In the genomic region with DNA sequence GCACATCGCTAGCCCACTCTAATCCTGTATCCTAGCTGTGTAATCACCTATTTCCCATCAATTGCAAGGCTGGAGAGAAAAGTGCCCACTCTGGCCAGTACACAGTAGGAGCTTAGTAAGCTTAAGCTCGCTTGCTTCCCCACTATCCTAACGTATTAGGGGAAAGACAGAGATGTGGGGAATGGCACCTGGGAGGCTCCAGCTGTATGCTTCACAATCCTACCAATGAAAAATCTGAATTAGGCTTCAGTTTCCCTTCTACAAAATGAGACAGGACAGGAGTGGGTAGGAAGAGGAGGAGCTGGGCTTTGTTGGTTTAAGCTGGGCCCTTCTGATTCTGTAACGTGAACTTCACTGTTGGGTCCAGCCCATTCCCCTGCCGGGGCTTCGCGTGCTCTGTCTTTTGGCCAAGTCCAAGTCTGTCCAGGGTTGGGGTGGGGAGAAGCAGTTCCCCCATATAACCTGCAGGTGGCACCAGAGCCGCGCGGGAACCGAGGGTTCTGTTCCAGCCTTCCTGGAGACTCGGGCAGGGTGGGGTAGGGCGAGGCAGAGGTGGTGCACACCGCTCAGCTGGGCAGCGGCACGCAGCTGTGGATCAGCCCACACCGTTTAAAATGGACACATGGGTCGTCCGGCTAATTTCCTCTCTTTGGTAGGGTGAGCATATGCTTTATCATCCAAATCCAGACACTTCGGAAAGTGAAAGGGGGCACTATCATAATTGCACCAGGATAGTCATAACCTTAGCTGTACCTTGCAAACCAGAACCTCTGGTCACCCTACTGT, we compare ENCODE assay signal across 8 cellular contexts.
DNase-seq lines count a peak whose midpoint lies in the region; ATAC-seq and TF ChIP-seq lines count a peak whose summit lies in the region.

No MANE protein-coding gene starts in this region.

- no peak overlapping the region for H3K23ac ChIP-seq in neuronal stem cell (ENCODE audit: low read depth, low read length, poor library complexity)

- H4K8ac ChIP-seq in neuronal stem cell (ENCODE audit: low read depth, low read length), result no peak overlapping the region

- ATAC-seq in GM18868 (IDR thresholded peaks at IDR 0.05; ENCODE audit: unreplicated experiment), result peak; percentile 77
- peak; percentile 97 for ATAC-seq in stimulated activated naive CD8-positive, alpha-beta T cell treated with anti-CD3 and anti-CD28 coated beads, Interleukin-15, amount 100 ng/mL, for 72 hours

- peaks cover 26% of the 10 kb centered on the region for H3K27me3 Mint-ChIP-seq in stimulated activated naive CD8-positive, alpha-beta T cell treated with anti-CD3 and anti-CD28 coated beads, Interleukin-15, amount 100 ng/mL, for 72 hours

- H3K9ac ChIP-seq in neuronal stem cell (ENCODE audit: low read depth, low read length, poor library complexity), result no peak overlapping the region

- H3K4me1 ChIP-seq in neuronal stem cell (ENCODE audit: control insufficient read depth in 2 of 2, insufficient read depth in 1 of 2, low read depth in 1 of 2, low read length in 2 of 2), result no peaks in the 10 kb centered on the region

- H3K79me1 ChIP-seq in neuronal stem cell (ENCODE audit: low read depth, low read length), result no peaks in the 10 kb centered on the region

- peak overlapping the region; percentile 52 to 68 for H3K4me3 Mint-ChIP-seq in stimulated activated naive CD8-positive, alpha-beta T cell treated with anti-CD3 and anti-CD28 coated beads, Interleukin-15, amount 100 ng/mL, for 72 hours

- no peak overlapping the region for H2AK5ac ChIP-seq in neuronal stem cell (ENCODE audit: low read depth, low read length)

- no peaks in the 10 kb centered on the region for H3K9me3 ChIP-seq in neuronal stem cell (replicated peaks in 1 of 2; ENCODE audit: control insufficient read depth in 2 of 2, insufficient read depth in 1 of 2, low read depth in 1 of 2, low read length in 2 of 2)

- no peaks in the 10 kb centered on the region for H3K36me3 ChIP-seq in neuronal stem cell (replicated peaks in 1 of 2; ENCODE audit: control insufficient read depth in 2 of 2, insufficient read depth in 2 of 2, low read length in 2 of 2)

- H2BK15ac ChIP-seq in neuronal stem cell (ENCODE audit: low read length), result no peak overlapping the region

- no peak overlapping the region for H2BK5ac ChIP-seq in neuronal stem cell (ENCODE audit: low read length)

- no peaks in the 10 kb centered on the region for H3K9me3 Mint-ChIP-seq in stimulated activated naive CD8-positive, alpha-beta T cell treated with anti-CD3 and anti-CD28 coated beads, Interleukin-15, amount 100 ng/mL, for 72 hours

- peak overlapping the region; percentile 26 for H3K4me3 ChIP-seq in fibroblast of pulmonary artery (replicated peaks; ENCODE audit: low read depth, low read length)
- H3K4me3 ChIP-seq in neuronal stem cell (ENCODE audit: low read length in 2 of 2), result no peak overlapping the region

- H3K18ac ChIP-seq in neuronal stem cell (ENCODE audit: low read length), result no peak overlapping the region

- peak; percentile 87 for TF ChIP-seq CTCF in fibroblast of pulmonary artery (IDR thresholded peaks at IDR 0.05; ENCODE audit: low read length, missing control alignments)

- no peak overlapping the region for H3K27ac Mint-ChIP-seq in stimulated activated naive CD8-positive, alpha-beta T cell treated with anti-CD3 and anti-CD28 coated beads, Interleukin-15, amount 100 ng/mL, for 72 hours

- H2BK120ac ChIP-seq in neuronal stem cell (ENCODE audit: low read depth, low read length), result no peak overlapping the region

- H2BK12ac ChIP-seq in neuronal stem cell (ENCODE audit: low read length), result no peak overlapping the region

- H4K91ac ChIP-seq in neuronal stem cell (ENCODE audit: low read depth, low read length, poor library complexity), result no peak overlapping the region

- H3K4ac ChIP-seq in neuronal stem cell (ENCODE audit: low read length), result no peak overlapping the region

- no peak overlapping the region for H2AFZ ChIP-seq in neuronal stem cell (ENCODE audit: low read length)

- H3K4me2 ChIP-seq in neuronal stem cell (ENCODE audit: insufficient read depth, low read length, poor library complexity, severe bottlenecking), result no peak overlapping the region

- peak; percentile 81 for DNase-seq in AG08396 (ENCODE audit: low spot score)
- DNase-seq in HT-29 (ENCODE audit: low spot score), result peak; percentile 94
- DNase-seq in activated T-helper 1 cell treated with Interleukin-2 at 50 U/mL for 16 hours (ENCODE audit: low read depth), result peak; percentile 55
- DNase-seq in fibroblast of pulmonary artery (ENCODE audit: low read depth), result peak; percentile 64
- DNase-seq in neuronal stem cell (ENCODE audit: low spot score), result peak; percentile 58
- peak; percentile 77 to 78 for DNase-seq in stimulated activated naive CD8-positive, alpha-beta T cell treated with anti-CD3 and anti-CD28 coated beads, Interleukin-15, amount 100 ng/mL, for 72 hours

- peaks cover 0 to 12% (median 0%) of the 10 kb centered on the region in 3 experiments for H3K27me3 ChIP-seq in neuronal stem cell (ENCODE audit: control insufficient read depth in 3 of 3, insufficient read depth in 3 of 3, low read depth in 1 of 3, low read length in 3 of 3)

- H3K14ac ChIP-seq in neuronal stem cell (ENCODE audit: low read length), result no peak overlapping the region

- no CpG with 5 or more reads among the region's 20 CpGs for WGBS in neuronal stem cell (ENCODE audit: extremely low coverage in 2 of 2, insufficient read length in 2 of 2, insufficient replicate concordance in 1 of 2), 2 donors

- peaks cover 15% of the 10 kb centered on the region for H3K4me1 Mint-ChIP-seq in stimulated activated naive CD8-positive, alpha-beta T cell treated with anti-CD3 and anti-CD28 coated beads, Interleukin-15, amount 100 ng/mL, for 72 hours

- H3K27ac ChIP-seq in neuronal stem cell (replicated peaks; ENCODE audit: low read length), result no peak overlapping the region

TF ChIP-seq in PFSK-1, 5 proteins besides CTCF, POLR2A, EP300 and RAD21:
- TF ChIP-seq FOXP2 (optimal IDR thresholded peaks at IDR 0.05; ENCODE audit: borderline replicate concordance, extremely low read depth, extremely low read length, insufficient read depth), result peak; percentile 22
- TF ChIP-seq, protein P1, sequence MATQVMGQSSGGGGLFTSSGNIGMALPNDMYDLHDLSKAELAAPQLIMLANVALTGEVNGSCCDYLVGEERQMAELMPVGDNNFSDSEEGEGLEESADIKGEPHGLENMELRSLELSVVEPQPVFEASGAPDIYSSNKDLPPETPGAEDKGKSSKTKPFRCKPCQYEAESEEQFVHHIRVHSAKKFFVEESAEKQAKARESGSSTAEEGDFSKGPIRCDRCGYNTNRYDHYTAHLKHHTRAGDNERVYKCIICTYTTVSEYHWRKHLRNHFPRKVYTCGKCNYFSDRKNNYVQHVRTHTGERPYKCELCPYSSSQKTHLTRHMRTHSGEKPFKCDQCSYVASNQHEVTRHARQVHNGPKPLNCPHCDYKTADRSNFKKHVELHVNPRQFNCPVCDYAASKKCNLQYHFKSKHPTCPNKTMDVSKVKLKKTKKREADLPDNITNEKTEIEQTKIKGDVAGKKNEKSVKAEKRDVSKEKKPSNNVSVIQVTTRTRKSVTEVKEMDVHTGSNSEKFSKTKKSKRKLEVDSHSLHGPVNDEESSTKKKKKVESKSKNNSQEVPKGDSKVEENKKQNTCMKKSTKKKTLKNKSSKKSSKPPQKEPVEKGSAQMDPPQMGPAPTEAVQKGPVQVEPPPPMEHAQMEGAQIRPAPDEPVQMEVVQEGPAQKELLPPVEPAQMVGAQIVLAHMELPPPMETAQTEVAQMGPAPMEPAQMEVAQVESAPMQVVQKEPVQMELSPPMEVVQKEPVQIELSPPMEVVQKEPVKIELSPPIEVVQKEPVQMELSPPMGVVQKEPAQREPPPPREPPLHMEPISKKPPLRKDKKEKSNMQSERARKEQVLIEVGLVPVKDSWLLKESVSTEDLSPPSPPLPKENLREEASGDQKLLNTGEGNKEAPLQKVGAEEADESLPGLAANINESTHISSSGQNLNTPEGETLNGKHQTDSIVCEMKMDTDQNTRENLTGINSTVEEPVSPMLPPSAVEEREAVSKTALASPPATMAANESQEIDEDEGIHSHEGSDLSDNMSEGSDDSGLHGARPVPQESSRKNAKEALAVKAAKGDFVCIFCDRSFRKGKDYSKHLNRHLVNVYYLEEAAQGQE (IDR thresholded peaks at IDR 0.05; ENCODE audit: insufficient read depth in 1 of 2, low read depth in 2 of 2, low read length in 2 of 2), result no peak
